8 cellular contexts compared by ENCODE assay signal in the genomic region with DNA sequence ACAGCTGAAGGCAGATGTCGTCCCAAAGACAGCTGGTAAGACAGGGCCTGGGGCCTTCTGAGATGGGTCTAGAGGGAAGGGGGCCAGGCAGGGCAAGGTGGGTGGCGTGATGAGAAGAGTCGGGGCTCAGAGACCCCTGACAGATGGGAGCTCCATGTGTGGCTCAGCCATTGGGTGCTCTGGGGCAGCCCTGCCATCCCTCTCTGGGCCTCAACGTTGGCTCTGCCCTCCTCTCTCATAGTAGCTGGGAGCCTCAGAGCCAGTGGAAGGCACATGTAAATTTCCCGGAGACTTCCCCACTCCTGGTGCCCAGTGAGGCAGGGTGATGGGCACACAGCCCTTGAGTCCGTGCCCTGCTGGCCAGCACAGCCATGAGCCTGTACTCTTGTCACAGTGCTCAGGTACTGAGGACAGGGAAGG. TPM values are rescaled to one million over a fixed set of nuclear protein-coding genes. Genes with fewer than 3 reads are reported as not detected.
DNase-seq lines count a peak whose midpoint lies in the region; ATAC-seq, FAIRE-seq and TF ChIP-seq lines count a peak whose summit lies in the region.

No MANE protein-coding gene starts in this region.

- peak overlapping the region; percentile 58 for H4K8ac ChIP-seq in H1 (ENCODE audit: extremely low read depth, insufficient read depth, low read length)

- H3K36me3 Mint-ChIP-seq in CD8-positive, alpha-beta T cell: peaks cover 48% of the 10 kb centered on the region

- intact Hi-C loops in CD8-positive, alpha-beta T cell (cut with DNase I, micrococcal nuclease): loop anchor here (2.0 to 10.0 kb wide), 5 partner anchors 107 to 1316 kb away; partner anchors contain the start of genes RPS24 (in 2 of the 2) and ZMIZ1 (in 2 of the 2)
- intact Hi-C loops in ovary (cut with DNase I): no loop called here

- no peak overlapping the region for H2AFZ ChIP-seq in H1 (ENCODE audit: low read length)

- H3K9ac ChIP-seq in H1 (replicated peaks in 1 of 4; ENCODE audit: extremely low read depth in 1 of 4, low read depth in 3 of 4, low read length in 3 of 4): no peak overlapping the region

- POLR2A ChIA-PET in CD8-positive, alpha-beta T cell (lab: Charles Lee): interaction anchor here (3.1 kb wide), 1 partner anchor 27 kb away, joined by 20 read pairs; no protein-coding TSS in a partner anchor
- POLR2A ChIA-PET in H1 (lab: Charles Lee; ENCODE audit: partially characterized antibody): interaction anchor here (1.5 to 2.2 kb wide), 4 partner anchors 9 to 67 kb away, joined by 4 to 12 read pairs (median 6); no protein-coding TSS in a partner anchor

- DNase-seq in CD8-positive, alpha-beta T cell: no peak
- DNase-seq in NB4 (ENCODE audit: low read depth): no peak
- DNase-seq in H1 (ENCODE audit: low read depth in 1 of 2, low spot score in 2 of 2): no peak
- no peak for DNase-seq in ovary
- no peak for DNase-seq in nucleus accumbens (lab: John Stamatoyannopoulos, UW)
- no peak for DNase-seq in Kasumi-1 (lab: John Stamatoyannopoulos, UW)

- H3K4me2 ChIP-seq in H1 (ENCODE audit: insufficient read depth in 1 of 2, low read depth in 2 of 2, low read length in 2 of 2): no peak overlapping the region; a peak in 1 of 4 replicates

- H3K4me3 ChIP-seq in CD8-positive, alpha-beta T cell (ENCODE audit: low read depth, low read length): no peak overlapping the region
- H3K4me3 ChIP-seq in NB4 (ENCODE audit: low read depth, low read length) (peak overlapping the region; percentile 94), H1 (ENCODE audit: extremely low read depth in 1 of 4, insufficient read depth in 2 of 4, low read depth in 3 of 4, low read length in 4 of 4) (no peak overlapping the region), ovary (no peak overlapping the region)

- H3K14ac ChIP-seq in H1 (ENCODE audit: insufficient read length): no peak overlapping the region

- H3K27me3 Mint-ChIP-seq in CD8-positive, alpha-beta T cell (ENCODE audit: low read depth): no peaks in the 10 kb centered on the region

- H3K18ac ChIP-seq in H1 (ENCODE audit: extremely low read depth, low read length): no peak overlapping the region

- H3K79me1 ChIP-seq in H1 (ENCODE audit: low read depth, low read length): peaks cover 15% of the 10 kb centered on the region; the same call in 1 of the 2 replicates

- TF ChIP-seq POLR2A in NB4 (IDR thresholded peaks at IDR 0.05; ENCODE audit: extremely low read depth, insufficient read length) (no peak), H1 (IDR thresholded peaks at IDR 0.05; ENCODE audit: control extremely low read depth in 1 of 2, low read depth in 2 of 2, low read length in 2 of 2) (no peak), ovary (IDR thresholded peaks at IDR 0.05) (no peak)

- no peak overlapping the region for H3K23ac ChIP-seq in H1 (ENCODE audit: insufficient read length)

- H4K20me1 ChIP-seq in H1 (replicated peaks in 1 of 2; ENCODE audit: control insufficient read depth in 1 of 2, insufficient read depth in 2 of 2, low read length in 2 of 2): peaks cover 12 to 18% of the 10 kb centered on the region in 2 experiments

- no peaks in the 10 kb centered on the region for H3K9me3 Mint-ChIP-seq in CD8-positive, alpha-beta T cell

- H2BK15ac ChIP-seq in H1 (ENCODE audit: low read length): no peak overlapping the region

- H2AK5ac ChIP-seq in H1 (ENCODE audit: low read depth, low read length): no peak overlapping the region

- no peak overlapping the region for H3K27ac ChIP-seq in CD8-positive, alpha-beta T cell (ENCODE audit: low read depth, low read length)
- H3K27ac ChIP-seq in H1 (ENCODE audit: low read depth, low read length) (no peak overlapping the region), ovary (peak overlapping the region; percentile 16 to 87)

- H2BK120ac ChIP-seq in H1 (replicated peaks; ENCODE audit: low read depth, low read length): no peak overlapping the region

- TF ChIP-seq RAD21 in H1 (IDR thresholded peaks at IDR 0.05 in 1 of 2, conservative IDR thresholded peaks at IDR 0.05 in 1 of 2; ENCODE audit: low read depth in 2 of 2, low read length in 2 of 2): no peak

- H3K4me1 Mint-ChIP-seq in CD8-positive, alpha-beta T cell (ENCODE audit: low read depth): peaks cover 31% of the 10 kb centered on the region

- peaks cover 27% of the 10 kb centered on the region for H3K4me1 ChIP-seq in CD8-positive, alpha-beta T cell (ENCODE audit: insufficient read depth, low read length)
- H3K4me1 ChIP-seq in H1 (replicated peaks in 1 of 4; ENCODE audit: control insufficient read depth in 3 of 4, insufficient read depth in 4 of 4, low read length in 3 of 4): peaks cover 0 to 13% (median 6%) of the 10 kb centered on the region in 4 experiments; a peak in 6 of 7 replicates
- H3K4me1 ChIP-seq in ovary (ENCODE audit: insufficient read depth): peaks cover 14% of the 10 kb centered on the region

- CTCF ChIA-PET in CD8-positive, alpha-beta T cell (lab: Charles Lee): interaction anchor here (1.0 to 5.3 kb wide), 5 partner anchors 14 to 152 kb away, joined by 3 to 39 read pairs (median 5); no protein-coding TSS in a partner anchor
- CTCF ChIA-PET in H1 (lab: Charles Lee; ENCODE audit: partially characterized antibody): interaction anchor here (1.1 to 6.6 kb wide), 5 partner anchors 9 to 139 kb away, joined by 3 to 50 read pairs (median 3); no protein-coding TSS in a partner anchor

- no peak overlapping the region for H4K5ac ChIP-seq in H1 (ENCODE audit: insufficient read length, low read depth, low read length)

- H2BK12ac ChIP-seq in H1 (ENCODE audit: low read depth, low read length): no peak overlapping the region

- peaks cover 43% of the 10 kb centered on the region for H3K36me3 ChIP-seq in CD8-positive, alpha-beta T cell (ENCODE audit: insufficient read depth, low read length)
- H3K36me3 ChIP-seq in H1 (ENCODE audit: control insufficient read depth in 2 of 4, insufficient read depth in 4 of 4, low read length in 3 of 4) (peaks cover 22 to 47% (median 35%) of the 10 kb centered on the region in 4 experiments), ovary (no peaks in the 10 kb centered on the region)

- H3K56ac ChIP-seq in H1 (replicated peaks; ENCODE audit: insufficient read length, low read depth, low read length): no peak overlapping the region

- no peak for TF ChIP-seq CTCF in CD8-positive, alpha-beta T cell (IDR thresholded peaks at IDR 0.05)
- TF ChIP-seq CTCF in NB4 (IDR thresholded peaks at IDR 0.05; ENCODE audit: low read depth, low read length) (no peak), H1 (IDR thresholded peaks at IDR 0.05; ENCODE audit: control extremely low read depth in 1 of 3, insufficient read depth in 1 of 3, low read depth in 1 of 3, low read length in 3 of 3) (no peak), ovary (IDR thresholded peaks at IDR 0.05) (no peak)

- peaks cover 8% of the 10 kb centered on the region; the same call in 1 of the 2 replicates for H3K23me2 ChIP-seq in H1 (ENCODE audit: low read depth, low read length)

- WGBS in H1 (ENCODE audit: extremely low coverage in 1 of 2, insufficient coverage in 1 of 2, insufficient read length in 1 of 2, insufficient replicate concordance in 2 of 2, low coverage in 1 of 2, low lambda C conversion rate in 2 of 2, missing lambda C conversion rate in 1 of 2), 2 experiments: 79% methylated on average over 6 of the region's 6 CpGs; no CpG with 5 or more reads in 1 of the 2 experiments
- 76 to 78% (median 77%) methylated on average over 6 of the region's 6 CpGs for WGBS in ovary, 3 donors

- no peak overlapping the region for H3K4ac ChIP-seq in H1 (replicated peaks; ENCODE audit: insufficient read length, low read depth, low read length)

- H2BK5ac ChIP-seq in H1 (ENCODE audit: low read depth, low read length): no peak overlapping the region

- no peaks in the 10 kb centered on the region for H3K27me3 ChIP-seq in CD8-positive, alpha-beta T cell (ENCODE audit: insufficient read depth, low read length)
- H3K27me3 ChIP-seq in H1 (replicated peaks in 1 of 4; ENCODE audit: control insufficient read depth in 3 of 4, extremely low read depth in 1 of 4, insufficient read depth in 3 of 4, low read length in 3 of 4) (no peaks in the 10 kb centered on the region), ovary (no peaks in the 10 kb centered on the region)

- H3K4me3 Mint-ChIP-seq in CD8-positive, alpha-beta T cell: peak overlapping the region; percentile 78

- FAIRE-seq in H1 (lab: Jason Lieb, UNC): no peak

- H3K27ac Mint-ChIP-seq in CD8-positive, alpha-beta T cell: peak overlapping the region; percentile 87

- no peaks in the 10 kb centered on the region for H3K9me3 ChIP-seq in CD8-positive, alpha-beta T cell (ENCODE audit: low read length)
- H3K9me3 ChIP-seq in H1 (ENCODE audit: insufficient read depth in 2 of 2, low read depth in 1 of 2, low read length in 1 of 2) (no peaks in the 10 kb centered on the region), ovary (no peaks in the 10 kb centered on the region)

- no peak for ATAC-seq in CD8-positive, alpha-beta T cell
- ATAC-seq in HG03025 (IDR thresholded peaks at IDR 0.05; ENCODE audit: low FRiP score, unreplicated experiment) (no peak), GM18907 (IDR thresholded peaks at IDR 0.05; ENCODE audit: unreplicated experiment) (no peak)

- peaks cover 0 to 11% of the 10 kb centered on the region in 2 experiments; a peak in 1 of 4 replicates for H3K79me2 ChIP-seq in H1 (ENCODE audit: control insufficient read depth in 1 of 2, insufficient read depth in 2 of 2, low read length in 2 of 2)

- H2BK20ac ChIP-seq in H1 (ENCODE audit: low read length): no peak overlapping the region

- H4K91ac ChIP-seq in H1 (replicated peaks; ENCODE audit: insufficient read length, low read length): no peak overlapping the region

- no peak for TF ChIP-seq EP300 in H1 (IDR thresholded peaks at IDR 0.05; ENCODE audit: borderline replicate concordance in 1 of 2, low read depth in 2 of 2, low read length in 2 of 2)
- no peak for TF ChIP-seq EP300 in ovary (IDR thresholded peaks at IDR 0.05)

TF ChIP-seq in H1, 55 proteins besides CTCF, POLR2A, EP300 and RAD21:
- TF ChIP-seq BRCA1 (IDR thresholded peaks at IDR 0.05; ENCODE audit: low read depth, low read length): no peak
- no peak for TF ChIP-seq SP2 (IDR thresholded peaks at IDR 0.05; ENCODE audit: low read length)
- no peak for TF ChIP-seq NRF1 (IDR thresholded peaks at IDR 0.05; ENCODE audit: low read depth, low read length)
- no peak for TF ChIP-seq POLR2AphosphoS5 (IDR thresholded peaks at IDR 0.05; ENCODE audit: low read depth, low read length)
- no peak for TF ChIP-seq RBBP5 (IDR thresholded peaks at IDR 0.05; ENCODE audit: borderline replicate concordance, low read depth, low read length)

RNA-seq across cellular contexts. Expression of gene PPIF, which starts 1.8 kb away (rescaled TPM):
- total RNA-seq in CD8-positive, alpha-beta T cell: 10 to 100 TPM; 33.7 to 36.4 TPM
- 70.2 and 74.9 TPM in 2 replicates for total RNA-seq in H1 (2021; fragmentation: NEBNext Ultra II Directional; extraction: Animal tissue kit (Norgen Biotek cat#: 25700))
- polyA plus RNA-seq in H1 (2011; rRNA removed) (77.6 and 107 TPM in 2 replicates), ovary (10 to 100 TPM; 18.3 to 64.3 TPM)
- polyA plus RNA-seq in H1 (2011; cell fraction: cytosol; rRNA removed): 91.0 TPM
- 104 TPM for polyA plus RNA-seq in H1 (2011; cell fraction: nucleus; rRNA removed)
- polyA plus RNA-seq in H1 (2012, experiment 1 of 2): 66.7 to 100 TPM (median 84.3 TPM) in 4 replicates
- polyA plus RNA-seq in H1 (2012, experiment 2 of 2): 67.0 TPM
- polyA plus RNA-seq in H1 (2013, experiment 1 of 2): 54.5 TPM
- polyA plus RNA-seq in H1 (2013, experiment 2 of 2): 54.9 TPM
- 62.8 and 81.2 TPM in 2 replicates for polyA minus RNA-seq in H1 (2011; rRNA and poly(A)+ RNA removed)
- polyA minus RNA-seq in H1 (2011; cell fraction: cytosol; rRNA and poly(A)+ RNA removed): 40.5 TPM
- polyA minus RNA-seq in H1 (2011; cell fraction: nucleus; rRNA and poly(A)+ RNA removed): 52.5 TPM
- 10 to 100 TPM; 15.5 to 39.2 (median 32.3) TPM for total RNA-seq in ovary

Comparison
In these comparisons a context has a peak if more than half of its experiments do, and no peak if none do; other contexts are left out.
1. H3K27ac ChIP-seq: peak in ovary (2 of 2); none in CD8-positive, alpha-beta T cell (single experiment) and H1 (single experiment).
2. intact Hi-C loops: an anchor here in CD8-positive, alpha-beta T cell (2.0 to 10.0 kb wide); none called in ovary.